16 cellular contexts compared by ENCODE assay signal in genomic region chr17:70668938-70669778, GRCh38.
DNase-seq lines count a peak whose midpoint lies in the region; ATAC-seq, FAIRE-seq and TF ChIP-seq lines count a peak whose summit lies in the region.
"Had no signal": no experiment of that assay in that cellular context is flagged by ENCODE, and none has a peak within 500 bp of the region (broad histone marks: within the 10 kb centered on the region; RNA-seq: fewer than 3 reads in every experiment).

No MANE protein-coding gene starts in this region.

- BruUV-seq in HepG2 (replicated peaks; lab: Mats Ljungman, UMichigan): no TSS peak

- peak; percentile 21 for DNase-seq in RPMI8226
- DNase-seq in HepG2 (ENCODE audit: low spot score): no peak
- no peak for DNase-seq in neuronal stem cell (ENCODE audit: low spot score)
- no peak for DNase-seq in urothelium cell line (ENCODE audit: low spot score)
- no peak for DNase-seq in D721Med (ENCODE audit: insufficient read length, low spot score)
- DNase-seq in activated effector memory CD4-positive, alpha-beta T cell treated with anti-CD3 and anti-CD28 coated beads, Interleukin-2, amount 50 U/mL, for 16 hours: no peak
- DNase-seq in NCI-H1436 (lab: John Stamatoyannopoulos, UW): no peak
- DNase-seq: BE2C; CD4-positive, alpha-beta memory T cell; H7 had no signal

- H3K23ac ChIP-seq in neuronal stem cell (ENCODE audit: low read depth, low read length, poor library complexity): no peak overlapping the region

- peak overlapping the region; percentile 9 for H3K18ac ChIP-seq in neuronal stem cell (ENCODE audit: low read length)

- intact Hi-C loops in HepG2 (cut with micrococcal nuclease; ENCODE audit: unreplicated experiment): no loop called here

- H3K9ac ChIP-seq in HepG2 (ENCODE audit: insufficient read depth, low read depth, low read length) (no peak overlapping the region), neuronal stem cell (ENCODE audit: low read depth, low read length, poor library complexity) (no peak overlapping the region)

- TF ChIP-seq RAD21 in HepG2 (CRISPR knock-in tag; IDR thresholded peaks at IDR 0.05): no peak

- H2BK12ac ChIP-seq in neuronal stem cell (ENCODE audit: low read length): no peak overlapping the region

- H3K4me2 ChIP-seq in HepG2 (ENCODE audit: low read depth, low read length): peak overlapping the region; percentile 48; the same call in 1 of the 2 replicates
- H3K4me2 ChIP-seq in neuronal stem cell (ENCODE audit: insufficient read depth, low read length, poor library complexity, severe bottlenecking): no peak overlapping the region
- H3K4me2 ChIP-seq: GM23338 had no signal

- H3K4ac ChIP-seq in neuronal stem cell (ENCODE audit: low read length): no peak overlapping the region

- H3K36me3 ChIP-seq in HepG2 (replicated peaks in 1 of 2; ENCODE audit: control insufficient read depth in 1 of 2, insufficient read depth in 2 of 2, low read length in 2 of 2) (no peaks in the 10 kb centered on the region), neuronal stem cell (replicated peaks in 1 of 2; ENCODE audit: control insufficient read depth in 2 of 2, insufficient read depth in 2 of 2, low read length in 2 of 2) (no peaks in the 10 kb centered on the region)
- H3K36me3 ChIP-seq: BE2C had no signal

- H3K4me1 ChIP-seq in HepG2 (ENCODE audit: insufficient read depth, low read length): no peaks in the 10 kb centered on the region
- H3K4me1 ChIP-seq in neuronal stem cell (ENCODE audit: control insufficient read depth in 2 of 2, insufficient read depth in 1 of 2, low read depth in 1 of 2, low read length in 2 of 2): peaks cover 0 to 2% of the 10 kb centered on the region in 2 donors
- H3K4me1 ChIP-seq: BE2C had no signal

- in situ Hi-C loops in HepG2 (cut with HindIII; ENCODE audit: extremely low pct_ligation_motif_present, low pct_unique_long_range_greater_than_20kb): no loop called here

- FAIRE-seq in HepG2 (lab: Jason Lieb, UNC): no peak
- peak; percentile 87 for FAIRE-seq in urothelium cell line (lab: Jason Lieb, UNC)
- no peak for FAIRE-seq in D721Med (lab: Jason Lieb, UNC)
- FAIRE-seq: A204.1, GM12878, GM18507 had no signal

- peak overlapping the region; percentile 52 for H4K8ac ChIP-seq in neuronal stem cell (ENCODE audit: low read depth, low read length)

- peak; percentile 71 for ATAC-seq in HepG2
- ATAC-seq: GM12878, GM23338 had no signal

- no peaks in the 10 kb centered on the region for H3K9me3 ChIP-seq in HepG2 (ENCODE audit: low read length)
- H3K9me3 ChIP-seq in neuronal stem cell (replicated peaks in 1 of 2; ENCODE audit: control insufficient read depth in 2 of 2, insufficient read depth in 1 of 2, low read depth in 1 of 2, low read length in 2 of 2): no peaks in the 10 kb centered on the region
- H3K9me3 ChIP-seq: BE2C had no signal

- no peak overlapping the region for H4K91ac ChIP-seq in neuronal stem cell (ENCODE audit: low read depth, low read length, poor library complexity)

- no peaks in the 10 kb centered on the region for H3K27me3 ChIP-seq in HepG2 (ENCODE audit: control insufficient read depth in 1 of 2, insufficient read depth in 2 of 2, low read length in 2 of 2)
- H3K27me3 ChIP-seq in neuronal stem cell (ENCODE audit: control insufficient read depth in 3 of 3, insufficient read depth in 3 of 3, low read depth in 1 of 3, low read length in 3 of 3): no peaks in the 10 kb centered on the region

- H2AK5ac ChIP-seq in neuronal stem cell (ENCODE audit: low read depth, low read length): no peak overlapping the region

- H3K27ac ChIP-seq in HepG2 (ENCODE audit: extremely low read length, insufficient read depth, low read length) (no peak overlapping the region), neuronal stem cell (replicated peaks; ENCODE audit: low read length) (no peak overlapping the region)
- H3K27ac ChIP-seq: C4-2B, HL-60 had no signal

- POLR2A ChIA-PET in HepG2 (lab: Yijun Ruan, JAX): no interaction called here

- no peak overlapping the region for H2BK5ac ChIP-seq in neuronal stem cell (ENCODE audit: low read length)

- H3K79me1 ChIP-seq in neuronal stem cell (ENCODE audit: low read depth, low read length): no peaks in the 10 kb centered on the region

- no peak for TF ChIP-seq CTCF in HepG2 (CRISPR knock-in tag; IDR thresholded peaks at IDR 0.05)
- no peak for TF ChIP-seq CTCF in D721Med (IDR thresholded peaks at IDR 0.05; ENCODE audit: insufficient read depth, missing control alignments)

- H3K4me3 ChIP-seq in HepG2 (replicated peaks in 1 of 3; ENCODE audit: insufficient read depth in 1 of 3, low read depth in 2 of 3, low read length in 3 of 3) (peak overlapping the region in 1 of 3 experiments; percentile 35; a peak in 1 of 6 replicates), neuronal stem cell (ENCODE audit: low read length in 2 of 2) (no peak overlapping the region)
- H3K4me3 ChIP-seq: GM12878, GM23338 had no signal

- H3K79me2 ChIP-seq in HepG2 (ENCODE audit: insufficient read depth, low read length): no peaks in the 10 kb centered on the region

- H2BK15ac ChIP-seq in neuronal stem cell (ENCODE audit: low read length): no peak overlapping the region

- TF ChIP-seq EP300 in HepG2 (IDR thresholded peaks at IDR 0.05; ENCODE audit: low read depth in 2 of 2, low read length in 2 of 2) (no peak), HepG2 (CRISPR knock-in tag; IDR thresholded peaks at IDR 0.05; ENCODE audit: borderline replicate concordance) (no peak)

- 22% methylated on average over 10 of the region's 13 CpGs for WGBS in HepG2 (ENCODE audit: low lambda C conversion rate)
- no CpG with 5 or more reads among the region's 13 CpGs for WGBS in neuronal stem cell (ENCODE audit: extremely low coverage in 2 of 2, insufficient read length in 2 of 2, insufficient replicate concordance in 1 of 2), 2 donors

- H2AFZ ChIP-seq in HepG2 (ENCODE audit: low read length) (peak overlapping the region; percentile 75), neuronal stem cell (ENCODE audit: low read length) (no peak overlapping the region)
- H2AFZ ChIP-seq: GM23338 had no signal

- no peaks in the 10 kb centered on the region for H4K20me1 ChIP-seq in HepG2 (ENCODE audit: insufficient read depth, low read length)

- H3K14ac ChIP-seq in neuronal stem cell (ENCODE audit: low read length): no peak overlapping the region

- no peak for TF ChIP-seq POLR2A in HepG2 (IDR thresholded peaks at IDR 0.05; ENCODE audit: insufficient read depth in 1 of 2, low read depth in 2 of 2, low read length in 2 of 2)

- no peak overlapping the region for H2BK120ac ChIP-seq in neuronal stem cell (ENCODE audit: low read depth, low read length)

- CTCF ChIA-PET in HepG2 (lab: Yijun Ruan, JAX; ENCODE audit: low intra/inter-chr PET ratio, low total read pairs): no interaction called here

TF ChIP-seq in HepG2, 621 proteins besides CTCF, POLR2A, EP300 and RAD21:
- 0 out of 2 replicates have a peak, but pooled peaks have one; percentile 8 for TF ChIP-seq NFE2L2 (IDR thresholded peaks at IDR 0.05; ENCODE audit: low read length)
- TF ChIP-seq U2AF1 (optimal IDR thresholded peaks at IDR 0.05; ENCODE audit: low read depth, low read length): no peak
